In genomic region chr6:151286192-151286591, GRCh38 we compare ENCODE assay signal across 1 cellular context.
TF ChIP-seq lines count a peak whose summit lies in the region.

No MANE protein-coding gene starts in this region.

TF ChIP-seq in SK-N-SH, 30 proteins besides CTCF, POLR2A, EP300 and RAD21 (continued from another document):
- TF ChIP-seq USF1 (IDR thresholded peaks at IDR 0.05; ENCODE audit: borderline replicate concordance, low read depth) = no peak
- TF ChIP-seq PBX3 (IDR thresholded peaks at IDR 0.05) = no peak
- no peak for TF ChIP-seq TAF1 (IDR thresholded peaks at IDR 0.05; ENCODE audit: borderline replicate concordance, low read depth, low read length)
- no peak for TF ChIP-seq FOXM1 (IDR thresholded peaks at IDR 0.05; ENCODE audit: low read depth)
